Comparison of ENCODE assay signal across 1 cellular context in genomic region chr4:182806259-182807252, GRCh38.
TF ChIP-seq lines count a peak whose summit lies in the region.

No MANE protein-coding gene starts in this region.

TF ChIP-seq in GM12878, 131 proteins besides CTCF, POLR2A, EP300 and RAD21 (continued from another document):
- TF ChIP-seq BCL11A (IDR thresholded peaks at IDR 0.05; ENCODE audit: low read depth, low read length) (no peak), SIX5 (IDR thresholded peaks at IDR 0.05; ENCODE audit: low read depth, low read length, severe bottlenecking) (no peak), IKZF2 (IDR thresholded peaks at IDR 0.05) (peak in 1 of 2 experiments; percentile 21; a peak in 1 of 4 replicates), RB1 (IDR thresholded peaks at IDR 0.05; ENCODE audit: borderline replicate concordance) (peak; percentile 35; the same call in 1 of the 2 replicates), TARDBP (IDR thresholded peaks at IDR 0.05; ENCODE audit: borderline replicate concordance) (no peak), YY1 (IDR thresholded peaks at IDR 0.05; ENCODE audit: low read depth, low read length) (peak; percentile 77), FOS (IDR thresholded peaks at IDR 0.05; ENCODE audit: borderline replicate concordance, extremely low read depth, insufficient read length) (no peak), SMARCA5 (IDR thresholded peaks at IDR 0.05) (peak; percentile 61; the same call in 1 of the 2 replicates), NFXL1 (IDR thresholded peaks at IDR 0.05; ENCODE audit: borderline replicate concordance) (no peak), RFX5 (IDR thresholded peaks at IDR 0.05; ENCODE audit: low read depth, low read length) (no peak), ZNF622 (IDR thresholded peaks at IDR 0.05) (no peak), ATF7 (IDR thresholded peaks at IDR 0.05; ENCODE audit: low read depth) (no peak), ESRRA (IDR thresholded peaks at IDR 0.05; ENCODE audit: low read length) (0 out of 2 replicates have a peak, but pooled peaks have one; percentile 22), JUNB (IDR thresholded peaks at IDR 0.05) (no peak), HDAC6 (IDR thresholded peaks at IDR 0.05; ENCODE audit: unreplicated experiment) (no peak), TCF12 (IDR thresholded peaks at IDR 0.05; ENCODE audit: low read depth, low read length) (no peak), EZH2 (IDR thresholded peaks at IDR 0.05; ENCODE audit: borderline replicate concordance, control insufficient read depth, low read depth, low read length) (no peak)
- TF ChIP-seq, protein P1, sequence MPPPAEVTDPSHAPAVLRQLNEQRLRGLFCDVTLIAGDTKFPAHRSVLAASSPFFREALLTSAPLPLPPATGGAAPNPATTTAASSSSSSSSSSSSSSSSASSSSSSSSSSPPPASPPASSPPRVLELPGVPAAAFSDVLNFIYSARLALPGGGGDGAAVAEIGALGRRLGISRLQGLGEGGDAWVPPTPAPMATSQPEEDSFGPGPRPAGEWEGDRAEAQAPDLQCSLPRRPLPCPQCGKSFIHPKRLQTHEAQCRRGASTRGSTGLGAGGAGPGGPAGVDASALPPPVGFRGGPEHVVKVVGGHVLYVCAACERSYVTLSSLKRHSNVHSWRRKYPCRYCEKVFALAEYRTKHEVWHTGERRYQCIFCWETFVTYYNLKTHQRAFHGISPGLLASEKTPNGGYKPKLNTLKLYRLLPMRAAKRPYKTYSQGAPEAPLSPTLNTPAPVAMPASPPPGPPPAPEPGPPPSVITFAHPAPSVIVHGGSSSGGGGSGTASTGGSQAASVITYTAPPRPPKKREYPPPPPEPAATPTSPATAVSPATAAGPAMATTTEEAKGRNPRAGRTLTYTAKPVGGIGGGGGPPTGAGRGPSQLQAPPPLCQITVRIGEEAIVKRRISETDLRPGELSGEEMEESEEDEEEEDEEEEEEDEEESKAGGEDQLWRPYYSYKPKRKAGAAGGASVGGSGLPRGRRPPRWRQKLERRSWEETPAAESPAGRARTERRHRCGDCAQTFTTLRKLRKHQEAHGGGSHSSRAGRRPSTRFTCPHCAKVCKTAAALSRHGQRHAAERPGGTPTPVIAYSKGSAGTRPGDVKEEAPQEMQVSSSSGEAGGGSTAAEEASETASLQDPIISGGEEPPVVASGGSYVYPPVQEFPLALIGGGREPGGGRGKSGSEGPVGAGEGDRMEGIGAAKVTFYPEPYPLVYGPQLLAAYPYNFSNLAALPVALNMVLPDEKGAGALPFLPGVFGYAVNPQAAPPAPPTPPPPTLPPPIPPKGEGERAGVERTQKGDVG (CRISPR knock-in tag; IDR thresholded peaks at IDR 0.05), result no peak
- TF ChIP-seq, protein P2, sequence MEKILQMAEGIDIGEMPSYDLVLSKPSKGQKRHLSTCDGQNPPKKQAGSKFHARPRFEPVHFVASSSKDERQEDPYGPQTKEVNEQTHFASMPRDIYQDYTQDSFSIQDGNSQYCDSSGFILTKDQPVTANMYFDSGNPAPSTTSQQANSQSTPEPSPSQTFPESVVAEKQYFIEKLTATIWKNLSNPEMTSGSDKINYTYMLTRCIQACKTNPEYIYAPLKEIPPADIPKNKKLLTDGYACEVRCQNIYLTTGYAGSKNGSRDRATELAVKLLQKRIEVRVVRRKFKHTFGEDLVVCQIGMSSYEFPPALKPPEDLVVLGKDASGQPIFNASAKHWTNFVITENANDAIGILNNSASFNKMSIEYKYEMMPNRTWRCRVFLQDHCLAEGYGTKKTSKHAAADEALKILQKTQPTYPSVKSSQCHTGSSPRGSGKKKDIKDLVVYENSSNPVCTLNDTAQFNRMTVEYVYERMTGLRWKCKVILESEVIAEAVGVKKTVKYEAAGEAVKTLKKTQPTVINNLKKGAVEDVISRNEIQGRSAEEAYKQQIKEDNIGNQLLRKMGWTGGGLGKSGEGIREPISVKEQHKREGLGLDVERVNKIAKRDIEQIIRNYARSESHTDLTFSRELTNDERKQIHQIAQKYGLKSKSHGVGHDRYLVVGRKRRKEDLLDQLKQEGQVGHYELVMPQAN (conservative IDR thresholded peaks at IDR 0.05), result no peak
- TF ChIP-seq, protein P3, sequence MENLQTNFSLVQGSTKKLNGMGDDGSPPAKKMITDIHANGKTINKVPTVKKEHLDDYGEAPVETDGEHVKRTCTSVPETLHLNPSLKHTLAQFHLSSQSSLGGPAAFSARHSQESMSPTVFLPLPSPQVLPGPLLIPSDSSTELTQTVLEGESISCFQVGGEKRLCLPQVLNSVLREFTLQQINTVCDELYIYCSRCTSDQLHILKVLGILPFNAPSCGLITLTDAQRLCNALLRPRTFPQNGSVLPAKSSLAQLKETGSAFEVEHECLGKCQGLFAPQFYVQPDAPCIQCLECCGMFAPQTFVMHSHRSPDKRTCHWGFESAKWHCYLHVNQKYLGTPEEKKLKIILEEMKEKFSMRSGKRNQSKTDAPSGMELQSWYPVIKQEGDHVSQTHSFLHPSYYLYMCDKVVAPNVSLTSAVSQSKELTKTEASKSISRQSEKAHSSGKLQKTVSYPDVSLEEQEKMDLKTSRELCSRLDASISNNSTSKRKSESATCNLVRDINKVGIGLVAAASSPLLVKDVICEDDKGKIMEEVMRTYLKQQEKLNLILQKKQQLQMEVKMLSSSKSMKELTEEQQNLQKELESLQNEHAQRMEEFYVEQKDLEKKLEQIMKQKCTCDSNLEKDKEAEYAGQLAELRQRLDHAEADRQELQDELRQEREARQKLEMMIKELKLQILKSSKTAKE (IDR thresholded peaks at IDR 0.05; ENCODE audit: low read depth, poor library complexity, severe bottlenecking), result no peak
- TF ChIP-seq, protein P4, sequence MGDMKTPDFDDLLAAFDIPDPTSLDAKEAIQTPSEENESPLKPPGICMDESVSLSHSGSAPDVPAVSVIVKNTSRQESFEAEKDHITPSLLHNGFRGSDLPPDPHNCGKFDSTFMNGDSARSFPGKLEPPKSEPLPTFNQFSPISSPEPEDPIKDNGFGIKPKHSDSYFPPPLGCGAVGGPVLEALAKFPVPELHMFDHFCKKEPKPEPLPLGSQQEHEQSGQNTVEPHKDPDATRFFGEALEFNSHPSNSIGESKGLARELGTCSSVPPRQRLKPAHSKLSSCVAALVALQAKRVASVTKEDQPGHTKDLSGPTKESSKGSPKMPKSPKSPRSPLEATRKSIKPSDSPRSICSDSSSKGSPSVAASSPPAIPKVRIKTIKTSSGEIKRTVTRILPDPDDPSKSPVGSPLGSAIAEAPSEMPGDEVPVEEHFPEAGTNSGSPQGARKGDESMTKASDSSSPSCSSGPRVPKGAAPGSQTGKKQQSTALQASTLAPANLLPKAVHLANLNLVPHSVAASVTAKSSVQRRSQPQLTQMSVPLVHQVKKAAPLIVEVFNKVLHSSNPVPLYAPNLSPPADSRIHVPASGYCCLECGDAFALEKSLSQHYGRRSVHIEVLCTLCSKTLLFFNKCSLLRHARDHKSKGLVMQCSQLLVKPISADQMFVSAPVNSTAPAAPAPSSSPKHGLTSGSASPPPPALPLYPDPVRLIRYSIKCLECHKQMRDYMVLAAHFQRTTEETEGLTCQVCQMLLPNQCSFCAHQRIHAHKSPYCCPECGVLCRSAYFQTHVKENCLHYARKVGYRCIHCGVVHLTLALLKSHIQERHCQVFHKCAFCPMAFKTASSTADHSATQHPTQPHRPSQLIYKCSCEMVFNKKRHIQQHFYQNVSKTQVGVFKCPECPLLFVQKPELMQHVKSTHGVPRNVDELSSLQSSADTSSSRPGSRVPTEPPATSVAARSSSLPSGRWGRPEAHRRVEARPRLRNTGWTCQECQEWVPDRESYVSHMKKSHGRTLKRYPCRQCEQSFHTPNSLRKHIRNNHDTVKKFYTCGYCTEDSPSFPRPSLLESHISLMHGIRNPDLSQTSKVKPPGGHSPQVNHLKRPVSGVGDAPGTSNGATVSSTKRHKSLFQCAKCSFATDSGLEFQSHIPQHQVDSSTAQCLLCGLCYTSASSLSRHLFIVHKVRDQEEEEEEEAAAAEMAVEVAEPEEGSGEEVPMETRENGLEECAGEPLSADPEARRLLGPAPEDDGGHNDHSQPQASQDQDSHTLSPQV (IDR thresholded peaks at IDR 0.05), result no peak
